10 cellular contexts compared by ENCODE assay signal in the genomic region with DNA sequence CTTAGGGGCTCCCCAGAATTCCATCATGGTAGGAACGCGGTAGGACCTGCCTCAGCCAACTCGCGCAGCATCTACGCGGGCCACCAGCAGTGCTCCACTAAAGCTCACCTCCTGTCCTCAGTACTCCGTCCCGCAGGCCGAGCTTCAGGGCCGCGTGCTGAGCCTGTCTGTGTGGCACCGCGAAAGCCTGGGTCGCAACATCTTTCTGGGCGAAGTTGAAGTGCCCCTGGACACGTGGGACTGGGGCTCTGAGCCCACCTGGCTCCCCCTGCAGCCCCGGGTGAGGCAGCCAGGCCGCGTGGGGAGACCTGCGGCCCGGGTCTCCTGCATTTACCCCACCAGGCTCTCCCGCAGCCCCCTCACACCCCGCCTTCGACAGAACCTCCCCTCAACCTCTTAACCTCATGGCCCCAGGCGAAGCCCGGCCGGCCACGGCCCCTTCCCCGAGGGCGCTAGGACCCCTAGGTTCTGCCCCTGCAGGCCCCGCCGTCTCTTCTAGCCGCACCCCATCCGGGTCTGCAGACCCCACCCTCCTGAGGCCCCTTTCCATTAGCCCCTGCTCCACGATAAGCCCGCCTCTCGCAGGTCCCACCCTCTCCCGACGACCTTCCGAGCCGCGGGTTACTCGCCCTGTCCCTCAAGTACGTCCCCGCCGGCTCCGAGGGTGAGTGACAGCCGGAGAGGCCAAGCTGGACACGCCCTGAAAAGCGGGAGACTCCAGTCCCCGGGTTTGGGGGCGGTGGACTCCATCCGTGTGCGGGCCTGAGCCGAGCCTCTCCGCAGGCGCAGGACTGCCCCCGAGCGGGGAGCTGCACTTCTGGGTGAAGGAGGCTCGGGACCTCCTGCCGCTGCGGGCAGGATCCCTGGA. TPM values are rescaled to one million over a fixed set of nuclear protein-coding genes. Genes with fewer than 3 reads are reported as not detected.
DNase-seq lines count a peak whose midpoint lies in the region; ATAC-seq and TF ChIP-seq lines count a peak whose summit lies in the region.
"Had no signal": no experiment of that assay in that cellular context is flagged by ENCODE, and none has a peak within 500 bp of the region (broad histone marks: within the 10 kb centered on the region; RNA-seq: fewer than 3 reads in every experiment).

No MANE protein-coding gene starts in this region.

- ATAC-seq in GM23338 (peak; percentile 76), HG03196 (IDR thresholded peaks at IDR 0.05; ENCODE audit: unreplicated experiment) (no peak)
- ATAC-seq in naive thymus-derived CD4-positive, alpha-beta T cell = no peak

- H3K9me2 ChIP-seq in GM23338 (ENCODE audit: insufficient read depth) (no peaks in the 10 kb centered on the region), MM.1S (replicated peaks; ENCODE audit: insufficient read depth, low read length) (no peaks in the 10 kb centered on the region)

- H3K79me2 ChIP-seq in GM23338 (replicated peaks; ENCODE audit: insufficient read depth) = peaks cover 7% of the 10 kb centered on the region
- H3K79me2 ChIP-seq in smooth muscle cell (ENCODE audit: low read depth) = no peaks in the 10 kb centered on the region
- H3K79me2 ChIP-seq in MM.1S (ENCODE audit: low read length) = no peaks in the 10 kb centered on the region

- H3K9ac ChIP-seq in smooth muscle cell (ENCODE audit: low read depth) (no peak overlapping the region), MM.1S (ENCODE audit: low read length) (no peak overlapping the region)

- H3K27ac ChIP-seq in GM23338 (ENCODE audit: low read depth) (0 out of 2 replicates have a peak overlapping the region, but pooled peaks have one; percentile 53), coronary artery (peak overlapping the region in 1 of 2 donors; percentile 56), smooth muscle cell (ENCODE audit: low read depth) (no peak overlapping the region), MM.1S (ENCODE audit: low read length) (no peak overlapping the region)
- no peak overlapping the region for H3K27ac ChIP-seq in naive thymus-derived CD4-positive, alpha-beta T cell (ENCODE audit: low read depth, low read length)

- peak; percentile 99 for DNase-seq in GM23338 (ENCODE audit: low spot score)
- DNase-seq in coronary artery (ENCODE audit: low spot score) = no peak
- DNase-seq in iPS-NIHi7 (ENCODE audit: extremely low spot score) = peak; percentile 94
- DNase-seq in smooth muscle cell (lab: John Stamatoyannopoulos, UW; ENCODE audit: unreplicated experiment) = peak; percentile 17
- DNase-seq in naive thymus-derived CD4-positive, alpha-beta T cell = no peak
- no peak for DNase-seq in MM.1S
- DNase-seq in activated T-cell treated with anti-CD3 and anti-CD28 coated beads for 4 hours = no peak
- DNase-seq: activated CD4-positive, alpha-beta T cell treated with anti-CD3 and anti-CD28 coated beads, Interleukin-2, amount 10 ng/mL, durations not matched to agents 24 days and 14 days had no signal

- H3K4me1 Mint-ChIP-seq in GM23338 = peaks cover 16% of the 10 kb centered on the region
- H3K4me1 Mint-ChIP-seq in naive thymus-derived CD4-positive, alpha-beta T cell = peaks cover 12 to 31% (median 27%) of the 10 kb centered on the region in 7 donors

- no peaks in the 10 kb centered on the region; the same call in 2 of the 3 replicates for H3K9me3 Mint-ChIP-seq in GM23338
- no peaks in the 10 kb centered on the region for H3K9me3 Mint-ChIP-seq in naive thymus-derived CD4-positive, alpha-beta T cell
- H3K9me3 Mint-ChIP-seq: activated CD4-positive, alpha-beta T cell treated with anti-CD3 and anti-CD28 coated beads, Interleukin-2, amount 10 ng/mL, durations not matched to agents 24 days and 14 days had no signal

- H3K4me3 ChIP-seq in GM23338 (peak overlapping the region; percentile 63), coronary artery (peak overlapping the region; percentile 70), smooth muscle cell (peak overlapping the region; percentile 39), MM.1S (ENCODE audit: low read length) (no peak overlapping the region)
- H3K4me3 ChIP-seq in naive thymus-derived CD4-positive, alpha-beta T cell (ENCODE audit: low read length) = no peak overlapping the region

- H3K27me3 ChIP-seq in GM23338 (ENCODE audit: insufficient read depth) = peaks cover 8% of the 10 kb centered on the region; the same call in 1 of the 2 replicates
- H3K27me3 ChIP-seq in smooth muscle cell (ENCODE audit: low read depth) = no peaks in the 10 kb centered on the region
- H3K27me3 ChIP-seq in naive thymus-derived CD4-positive, alpha-beta T cell (ENCODE audit: control insufficient read depth in 2 of 2, insufficient read depth in 2 of 2, low read length in 2 of 2) = no peaks in the 10 kb centered on the region
- no peaks in the 10 kb centered on the region for H3K27me3 ChIP-seq in MM.1S (replicated peaks; ENCODE audit: insufficient read depth, low read length)

- H3K4me2 ChIP-seq in GM23338 (peak overlapping the region; percentile 91), smooth muscle cell (peak overlapping the region; percentile 78), MM.1S (ENCODE audit: low read depth, low read length) (no peak overlapping the region)

- TF ChIP-seq CTCF in GM23338 (conservative IDR thresholded peaks at IDR 0.05; ENCODE audit: low read depth in 2 of 2) (peak in 1 of 2 experiments; percentile 51; a peak in 3 of 4 replicates), coronary artery (IDR thresholded peaks at IDR 0.05) (no peak), smooth muscle cell (IDR thresholded peaks at IDR 0.05; ENCODE audit: borderline replicate concordance, insufficient read depth, poor library complexity, severe bottlenecking) (peak; percentile 9), MM.1S (IDR thresholded peaks at IDR 0.05; ENCODE audit: low read length) (no peak)

- peaks cover 20% of the 10 kb centered on the region for H3K27me3 Mint-ChIP-seq in GM23338 (ENCODE audit: insufficient read depth, low read depth, poor library complexity)
- H3K27me3 Mint-ChIP-seq in naive thymus-derived CD4-positive, alpha-beta T cell = no peaks in the 10 kb centered on the region
- H3K27me3 Mint-ChIP-seq: activated CD4-positive, alpha-beta T cell treated with anti-CD3 and anti-CD28 coated beads, Interleukin-2, amount 10 ng/mL, durations not matched to agents 24 days and 14 days had no signal

- H4K20me1 ChIP-seq in GM23338 (replicated peaks; ENCODE audit: insufficient read depth) (no peaks in the 10 kb centered on the region; the same call in 1 of the 2 replicates), smooth muscle cell (ENCODE audit: low read depth) (no peaks in the 10 kb centered on the region), MM.1S (ENCODE audit: insufficient read depth, low read length) (no peaks in the 10 kb centered on the region)

- no peak overlapping the region for H3K27ac Mint-ChIP-seq in GM23338
- H3K27ac Mint-ChIP-seq in naive thymus-derived CD4-positive, alpha-beta T cell = peak overlapping the region in 2 of 9 donors; percentile 17 to 51
- H3K27ac Mint-ChIP-seq: activated CD4-positive, alpha-beta T cell treated with anti-CD3 and anti-CD28 coated beads, Interleukin-2, amount 10 ng/mL, durations not matched to agents 24 days and 14 days had no signal

- peak overlapping the region; percentile 78 for H3K4me3 Mint-ChIP-seq in GM23338
- H3K4me3 Mint-ChIP-seq in naive thymus-derived CD4-positive, alpha-beta T cell = peak overlapping the region in 1 of 10 donors; percentile 18
- H3K4me3 Mint-ChIP-seq: activated CD4-positive, alpha-beta T cell treated with anti-CD3 and anti-CD28 coated beads, Interleukin-2, amount 10 ng/mL, durations not matched to agents 24 days and 14 days had no signal

- H3K36me3 Mint-ChIP-seq in GM23338 (ENCODE audit: low read depth) = peaks cover 14% of the 10 kb centered on the region
- H3K36me3 Mint-ChIP-seq in naive thymus-derived CD4-positive, alpha-beta T cell = peaks cover 4 to 16% (median 6%) of the 10 kb centered on the region in 5 donors

- no peaks in the 10 kb centered on the region for H3K36me3 ChIP-seq in GM23338 (ENCODE audit: insufficient read depth)
- no peaks in the 10 kb centered on the region for H3K36me3 ChIP-seq in smooth muscle cell (ENCODE audit: low read depth)
- H3K36me3 ChIP-seq in naive thymus-derived CD4-positive, alpha-beta T cell (ENCODE audit: control insufficient read depth in 2 of 3, insufficient read depth in 3 of 3, low read length in 3 of 3) = peaks cover 0 to 43% (median 8%) of the 10 kb centered on the region in 3 experiments
- H3K36me3 ChIP-seq in MM.1S (replicated peaks; ENCODE audit: insufficient read depth, low read length) = no peaks in the 10 kb centered on the region

- peaks cover 7% of the 10 kb centered on the region for H3F3A ChIP-seq in GM23338 (replicated peaks; ENCODE audit: low read depth)
- H3F3A ChIP-seq in smooth muscle cell (ENCODE audit: low read depth) = no peaks in the 10 kb centered on the region
- no peaks in the 10 kb centered on the region for H3F3A ChIP-seq in MM.1S (ENCODE audit: insufficient read depth, low read length)

- H3K4me1 ChIP-seq in GM23338 (ENCODE audit: insufficient read depth) (peaks cover 10% of the 10 kb centered on the region; the same call in 1 of the 2 replicates), smooth muscle cell (ENCODE audit: low read depth) (peaks cover 7% of the 10 kb centered on the region), MM.1S (ENCODE audit: low read length) (no peaks in the 10 kb centered on the region)
- H3K4me1 ChIP-seq in naive thymus-derived CD4-positive, alpha-beta T cell (ENCODE audit: control insufficient read depth in 2 of 2, insufficient read depth in 2 of 2, low read length in 2 of 2) = peaks cover 6 to 9% of the 10 kb centered on the region in 2 donors

- H2AFZ ChIP-seq in GM23338 (peak overlapping the region; percentile 89), smooth muscle cell (ENCODE audit: low read depth) (no peak overlapping the region), MM.1S (ENCODE audit: low read length) (no peak overlapping the region)

- 14% methylated on average over 53 of the region's 62 CpGs for WGBS in smooth muscle cell (ENCODE audit: low lambda C conversion rate)

- H3K9me3 ChIP-seq in smooth muscle cell (replicated peaks; ENCODE audit: low read depth) (no peaks in the 10 kb centered on the region), MM.1S (replicated peaks; ENCODE audit: insufficient read depth, low read length) (no peaks in the 10 kb centered on the region)
- H3K9me3 ChIP-seq in naive thymus-derived CD4-positive, alpha-beta T cell (ENCODE audit: control insufficient read depth in 2 of 3, low read length in 3 of 3) = no peaks in the 10 kb centered on the region

- CTCF ChIA-PET in naive thymus-derived CD4-positive, alpha-beta T cell (lab: Charles Lee) = interaction anchor here (1.0 to 1.7 kb wide), 2 partner anchors 19 to 28 kb away, joined by 3 to 8 read pairs; no protein-coding TSS in a partner anchor

- intact Hi-C loops in naive thymus-derived CD4-positive, alpha-beta T cell (cut with micrococcal nuclease) = no loop called here

- POLR2A ChIA-PET in naive thymus-derived CD4-positive, alpha-beta T cell (lab: Charles Lee) = interaction anchor here (0.8 to 9.2 kb wide), 3 partner anchors 7 to 17 kb away, joined by 3 to 111 read pairs (median 3); a partner anchor contains a TSS

RNA-seq across cellular contexts. Expression of a gene that starts 9.1 kb away (rescaled TPM):
- total RNA-seq in GM23338 (2014; rRNA removed; shearing (Covaris generic)) = 4.9 and 5.4 TPM in 2 replicates
- polyA plus RNA-seq in GM23338 (2016; fragmentation: Nextera tagmentation; extraction: Ambion mirVana) = 12.0 and 12.3 TPM in 2 replicates
- total RNA-seq in smooth muscle cell = 15.2 and 16.5 TPM in 2 replicates
- polyA plus RNA-seq in smooth muscle cell = 14.2 and 48.1 TPM in 2 replicates
- total RNA-seq in naive thymus-derived CD4-positive, alpha-beta T cell = 100 to 1,000 TPM; 107 to 172 (median 136) TPM
- polyA plus RNA-seq in naive thymus-derived CD4-positive, alpha-beta T cell = 100 to 1,000 TPM in 1 of 2 donors, 10 to 100 TPM in 1; 93.0 to 105 TPM

RNA-seq across cellular contexts. Expression of a gene that starts 15.9 kb away (rescaled TPM):
- total RNA-seq in GM23338 (2014; rRNA removed; shearing (Covaris generic)) = 10.6 and 14.9 TPM in 2 replicates
- 7.4 and 8.2 TPM in 2 replicates for polyA plus RNA-seq in GM23338 (2016; fragmentation: Nextera tagmentation; extraction: Ambion mirVana)
- total RNA-seq in smooth muscle cell = 9.1 and 14.1 TPM in 2 replicates
- polyA plus RNA-seq in smooth muscle cell = 29.0 and 45.7 TPM in 2 replicates
- total RNA-seq in naive thymus-derived CD4-positive, alpha-beta T cell = 10 to 100 TPM; 13.0 to 17.0 (median 15.2) TPM
- 1 to 10 TPM; 5.9 to 6.6 TPM for polyA plus RNA-seq in naive thymus-derived CD4-positive, alpha-beta T cell

RNA-seq across cellular contexts. Expression of a gene that starts 23.7 kb away (rescaled TPM):
- total RNA-seq in GM23338 (2014; rRNA removed; shearing (Covaris generic)) = 0.49 TPM in 1 of 2 replicates, not detected in the other
- polyA plus RNA-seq in GM23338 (2016; fragmentation: Nextera tagmentation; extraction: Ambion mirVana) (0.66 TPM in 1 of 2 replicates, not detected in the other), smooth muscle cell (0.69 TPM in 1 of 2 replicates, not detected in the other)
- not detected in 2 replicates for total RNA-seq in smooth muscle cell
- not detected for total RNA-seq in naive thymus-derived CD4-positive, alpha-beta T cell
- not detected for polyA plus RNA-seq in naive thymus-derived CD4-positive, alpha-beta T cell
- total RNA-seq: activated CD4-positive, alpha-beta T cell treated with anti-CD3 and anti-CD28 coated beads, Interleukin-2, amount 10 ng/mL, durations not matched to agents 24 days and 14 days; OCI-LY7 had no signal

RNA-seq across cellular contexts. Expression of a gene that starts 28.9 kb away (rescaled TPM):
- total RNA-seq in GM23338 (2014; rRNA removed; shearing (Covaris generic)) = 22.6 and 27.0 TPM in 2 replicates
- polyA plus RNA-seq in GM23338 (2016; fragmentation: Nextera tagmentation; extraction: Ambion mirVana) (17.7 and 17.8 TPM in 2 replicates), smooth muscle cell (49.3 and 60.7 TPM in 2 replicates)
- total RNA-seq in smooth muscle cell = 23.6 and 28.0 TPM in 2 replicates
- total RNA-seq in naive thymus-derived CD4-positive, alpha-beta T cell = 10 to 100 TPM; 23.7 to 44.0 (median 41.9) TPM
- 10 to 100 TPM; 58.5 to 66.1 TPM for polyA plus RNA-seq in naive thymus-derived CD4-positive, alpha-beta T cell

RNA-seq across cellular contexts. Expression of a gene that starts 32.2 kb away (rescaled TPM):
- total RNA-seq in GM23338 (2014; rRNA removed; shearing (Covaris generic)) = 1.2 and 2.8 TPM in 2 replicates
- polyA plus RNA-seq in GM23338 (2016; fragmentation: Nextera tagmentation; extraction: Ambion mirVana) = 2.0 and 2.4 TPM in 2 replicates
- 0.09 and 0.31 TPM in 2 replicates for total RNA-seq in smooth muscle cell
- 0.45 TPM in 1 of 2 replicates, not detected in the other for polyA plus RNA-seq in smooth muscle cell
- total RNA-seq in naive thymus-derived CD4-positive, alpha-beta T cell = under 1 TPM in 1 of 5 experiments, not detected in 4; 0.24 TPM
- polyA plus RNA-seq in naive thymus-derived CD4-positive, alpha-beta T cell = not detected
- total RNA-seq: activated CD4-positive, alpha-beta T cell treated with anti-CD3 and anti-CD28 coated beads, Interleukin-2, amount 10 ng/mL, durations not matched to agents 24 days and 14 days; OCI-LY7 had no signal

Comparison
In these comparisons a context has a peak if more than half of its experiments do, and no peak if none do; other contexts are left out.
1. DNase-seq: peak in GM23338 (single experiment), iPS-NIHi7 (single experiment) and smooth muscle cell (single experiment); none in coronary artery (single experiment), naive thymus-derived CD4-positive, alpha-beta T cell (0 of 9), MM.1S (single experiment) and activated T-cell treated with anti-CD3 and anti-CD28 coated beads for 4 hours (single experiment).
2. H3K4me3 ChIP-seq: peak in GM23338 (single experiment), coronary artery (single experiment) and smooth muscle cell (single experiment); none in naive thymus-derived CD4-positive, alpha-beta T cell (single experiment) and MM.1S (single experiment).